ENCODE assay signal across 8 cellular contexts in the genomic region with DNA sequence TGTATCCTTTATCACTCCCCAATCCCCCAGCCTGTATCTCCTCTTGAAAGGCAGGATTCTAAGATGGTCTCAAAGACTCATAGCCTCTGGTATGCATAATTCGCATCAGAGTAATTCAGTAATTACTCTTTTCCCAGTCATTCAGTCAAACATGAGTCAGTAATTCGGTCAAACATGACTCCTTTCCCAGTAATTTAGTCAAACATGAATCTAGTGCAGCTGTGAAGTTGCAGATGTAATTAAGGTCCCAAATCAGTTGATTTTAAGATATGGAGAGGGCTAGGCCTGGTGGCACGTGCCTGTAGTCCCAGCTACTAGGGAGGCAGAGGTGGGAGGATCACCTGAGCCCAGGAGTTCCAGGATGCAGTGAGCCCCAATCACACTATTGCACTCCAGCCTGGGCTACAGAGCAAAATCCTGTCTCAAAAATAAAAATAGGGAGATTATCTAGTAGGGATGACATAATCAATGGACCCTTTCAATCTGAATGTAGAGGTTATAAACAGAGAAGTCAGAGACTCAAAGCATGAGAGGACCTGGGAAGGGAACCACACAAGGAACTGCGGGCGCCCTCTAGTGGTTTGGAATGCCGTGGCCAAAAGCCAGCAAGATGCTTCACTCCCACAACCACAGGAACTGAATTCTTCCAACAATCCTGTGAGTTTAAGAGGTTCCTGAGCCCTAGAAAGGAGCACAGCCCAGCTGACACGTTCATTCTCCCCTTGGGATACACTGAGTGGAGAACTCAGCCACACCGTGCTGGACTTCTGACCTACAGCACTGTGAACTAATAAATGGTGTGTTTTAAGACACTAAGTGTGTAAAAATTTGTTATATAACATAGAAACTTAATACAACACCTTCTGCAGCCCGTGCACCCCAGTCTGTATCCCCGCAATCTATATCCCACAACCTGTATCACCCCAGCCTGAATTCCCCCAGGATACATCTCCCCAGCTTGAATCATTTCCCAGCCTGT. TPM values are rescaled to one million over a fixed set of nuclear protein-coding genes. Genes with fewer than 3 reads are reported as not detected.
A peak's percentile ranks its signal among the peaks of the same experiment; 100 is the strongest.
DNase-seq lines count a peak whose midpoint lies in the region; ATAC-seq and FAIRE-seq lines count a peak whose summit lies in the region.

No MANE protein-coding gene starts in this region.

- peaks cover 15% of the 10 kb centered on the region for H3K4me1 Mint-ChIP-seq in activated CD4-positive, alpha-beta memory T cell treated with anti-CD3 and anti-CD28 coated beads for 36 hours (ENCODE audit: low read depth)

- H3K27ac Mint-ChIP-seq in activated CD4-positive, alpha-beta memory T cell treated with anti-CD3 and anti-CD28 coated beads for 36 hours = no peak overlapping the region

- peaks cover 8% of the 10 kb centered on the region for H3K27me3 Mint-ChIP-seq in activated CD4-positive, alpha-beta memory T cell treated with anti-CD3 and anti-CD28 coated beads for 36 hours

- DNase-seq in HPDE6-E6E7 (ENCODE audit: extremely low spot score) (peak; percentile 51), NCI-H774 (lab: John Stamatoyannopoulos, UW) (peak; percentile 29), ecto neural progenitor cell (ENCODE audit: low spot score) (peak; percentile 84), medulla oblongata (ENCODE audit: extremely low spot score) (peak; percentile 91)
- peak; percentile 84 for DNase-seq in activated CD4-positive, alpha-beta memory T cell treated with anti-CD3 and anti-CD28 coated beads for 36 hours
- DNase-seq in stimulated activated CD8-positive, alpha-beta memory T cell treated with anti-CD3 and anti-CD28 coated beads, Interleukin-15, amount 100 ng/mL, for 24 hours (ENCODE audit: low read depth) = peak; percentile 58

- no peaks in the 10 kb centered on the region for H3K9me3 Mint-ChIP-seq in activated CD4-positive, alpha-beta memory T cell treated with anti-CD3 and anti-CD28 coated beads for 36 hours

- POLR2A ChIA-PET in activated CD4-positive, alpha-beta memory T cell treated with anti-CD3 and anti-CD28 coated beads for 36 hours (lab: Charles Lee) = no interaction called here

- no peaks in the 10 kb centered on the region for H3K36me3 Mint-ChIP-seq in activated CD4-positive, alpha-beta memory T cell treated with anti-CD3 and anti-CD28 coated beads for 36 hours

- no peak overlapping the region for H3K4me3 Mint-ChIP-seq in activated CD4-positive, alpha-beta memory T cell treated with anti-CD3 and anti-CD28 coated beads for 36 hours

- ATAC-seq in HG03520 (IDR thresholded peaks at IDR 0.05; ENCODE audit: unreplicated experiment) = no peak

- CTCF ChIA-PET in activated CD4-positive, alpha-beta memory T cell treated with anti-CD3 and anti-CD28 coated beads for 36 hours (lab: Charles Lee) = interaction anchor here (0.5 to 4.6 kb wide), 6 partner anchors 15 to 58 kb away, joined by 3 to 51 read pairs (median 3); a partner anchor contains a TSS

- FAIRE-seq in G401.6 (lab: Jason Lieb, UNC) = peak; percentile 61

- intact Hi-C loops in activated CD4-positive, alpha-beta memory T cell treated with anti-CD3 and anti-CD28 coated beads for 36 hours (cut with micrococcal nuclease) = loop anchor here (1.0 kb wide), 2 partner anchors 33 to 58 kb away; no protein-coding TSS in a partner anchor

RNA-seq across cellular contexts. Expression of a gene that starts 14.3 kb away (rescaled TPM):
- total RNA-seq in activated CD4-positive, alpha-beta memory T cell treated with anti-CD3 and anti-CD28 coated beads for 36 hours = under 1 TPM in 1 of 2 experiments, not detected in 1; 0.29 TPM

RNA-seq across cellular contexts. Expression of a gene that starts 33.7 kb away (rescaled TPM):
- total RNA-seq in activated CD4-positive, alpha-beta memory T cell treated with anti-CD3 and anti-CD28 coated beads for 36 hours = 10 to 100 TPM; 45.3 to 47.0 TPM

Comparison
In these comparisons a context has a peak if more than half of its experiments do, and no peak if none do; other contexts are left out.
1. DNase-seq: peak in every context shown above with its lines; median percentile 91 in medulla oblongata; 84 in activated CD4-positive, alpha-beta memory T cell treated with anti-CD3 and anti-CD28 coated beads for 36 hours; 84 in ecto neural progenitor cell; 58 in stimulated activated CD8-positive, alpha-beta memory T cell treated with anti-CD3 and anti-CD28 coated beads, Interleukin-15, amount 100 ng/mL, for 24 hours; 51 in HPDE6-E6E7; 29 in NCI-H774.